ENCODE assay signal across 11 cellular contexts in the genomic region with DNA sequence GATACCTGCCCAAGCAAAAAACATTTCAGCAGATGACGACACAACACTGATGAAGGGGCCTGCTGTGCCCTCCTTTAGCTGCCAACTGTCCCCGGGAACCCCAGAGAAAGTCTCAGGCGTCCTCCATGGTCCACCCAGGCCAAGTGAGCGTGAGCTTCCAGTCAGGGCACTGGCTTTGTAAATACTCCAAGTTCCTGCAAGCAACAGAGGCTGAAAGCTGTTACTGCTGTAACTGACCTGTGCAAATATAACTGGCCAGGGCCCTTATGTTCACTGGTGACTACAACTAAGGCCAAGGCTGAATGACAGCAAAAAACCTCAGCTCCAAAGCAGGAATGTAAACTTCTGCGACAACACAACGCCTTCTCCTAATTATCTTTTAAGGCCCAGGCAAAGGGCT. TPM values are rescaled to one million over a fixed set of nuclear protein-coding genes. Genes with fewer than 3 reads are reported as not detected.
A peak's percentile ranks its signal among the peaks of the same experiment; 100 is the strongest.
DNase-seq lines count a peak whose midpoint lies in the region; ATAC-seq, FAIRE-seq and TF ChIP-seq lines count a peak whose summit lies in the region.
"Had no signal": no experiment of that assay in that cellular context is flagged by ENCODE, and none has a peak within 500 bp of the region (broad histone marks: within the 10 kb centered on the region; RNA-seq: fewer than 3 reads in every experiment).

No MANE protein-coding gene starts in this region.

- no peak overlapping the region for H3K14ac ChIP-seq in H1 (ENCODE audit: insufficient read length)

- no peak overlapping the region; a peak in 1 of 4 replicates for H3K4me2 ChIP-seq in H1 (ENCODE audit: insufficient read depth in 1 of 2, low read depth in 2 of 2, low read length in 2 of 2)

- peaks cover 51 to 99% of the 10 kb centered on the region in 2 experiments for H3K79me2 ChIP-seq in H1 (ENCODE audit: control insufficient read depth in 1 of 2, insufficient read depth in 2 of 2, low read length in 2 of 2)

- peak overlapping the region; percentile 78 to 99 (median 86) for H3K4me3 Mint-ChIP-seq in CD4-positive, CD25-positive, alpha-beta regulatory T cell
- H3K4me3 Mint-ChIP-seq in osteocyte (ENCODE audit: unreplicated experiment): peak overlapping the region; percentile 52

- no peaks in the 10 kb centered on the region for H3K27me3 ChIP-seq in CD4-positive, CD25-positive, alpha-beta regulatory T cell (ENCODE audit: control insufficient read depth, insufficient read depth, low read length)
- H3K27me3 ChIP-seq in H1 (replicated peaks in 1 of 4; ENCODE audit: control insufficient read depth in 3 of 4, extremely low read depth in 1 of 4, insufficient read depth in 3 of 4, low read length in 3 of 4): no peaks in the 10 kb centered on the region

- no peak for TF ChIP-seq CTCF in RWPE1 (conservative IDR thresholded peaks at IDR 0.05; ENCODE audit: low read depth)
- TF ChIP-seq CTCF in H1 (IDR thresholded peaks at IDR 0.05; ENCODE audit: control extremely low read depth in 1 of 3, insufficient read depth in 1 of 3, low read depth in 1 of 3, low read length in 3 of 3): no peak
- no peak for TF ChIP-seq CTCF in osteocyte (IDR thresholded peaks at IDR 0.05)

- H3K4me1 Mint-ChIP-seq in CD4-positive, CD25-positive, alpha-beta regulatory T cell: peaks cover 24 to 99% (median 84%) of the 10 kb centered on the region in 4 donors
- H3K4me1 Mint-ChIP-seq in osteocyte (ENCODE audit: unreplicated experiment): peaks cover 98% of the 10 kb centered on the region

- H2BK120ac ChIP-seq in H1 (replicated peaks; ENCODE audit: low read depth, low read length): no peak overlapping the region

- no peaks in the 10 kb centered on the region for H3K9me3 Mint-ChIP-seq in CD4-positive, CD25-positive, alpha-beta regulatory T cell
- H3K9me3 Mint-ChIP-seq in osteocyte (ENCODE audit: unreplicated experiment): no peaks in the 10 kb centered on the region

- H4K91ac ChIP-seq in H1 (replicated peaks; ENCODE audit: insufficient read length, low read length): no peak overlapping the region

- no peak overlapping the region for H3K23ac ChIP-seq in H1 (ENCODE audit: insufficient read length)

- H3K4me1 ChIP-seq in CD4-positive, CD25-positive, alpha-beta regulatory T cell (ENCODE audit: control insufficient read depth, insufficient read depth, low read length, poor library complexity, severe bottlenecking): peaks cover 96% of the 10 kb centered on the region
- H3K4me1 ChIP-seq in H1 (replicated peaks in 1 of 4; ENCODE audit: control insufficient read depth in 3 of 4, insufficient read depth in 4 of 4, low read length in 3 of 4): peaks cover 7 to 53% (median 21%) of the 10 kb centered on the region in 4 experiments

- no peak overlapping the region for H4K5ac ChIP-seq in H1 (ENCODE audit: insufficient read length, low read depth, low read length)

- H3K4me3 ChIP-seq in CD4-positive, CD25-positive, alpha-beta regulatory T cell (ENCODE audit: low read depth, low read length): peak overlapping the region; percentile 48
- H3K4me3 ChIP-seq in H1 (ENCODE audit: extremely low read depth in 1 of 4, insufficient read depth in 2 of 4, low read depth in 3 of 4, low read length in 4 of 4): no peak overlapping the region

- H3K18ac ChIP-seq in H1 (ENCODE audit: extremely low read depth, low read length): no peak overlapping the region

- no peaks in the 10 kb centered on the region for H3K27me3 Mint-ChIP-seq in CD4-positive, CD25-positive, alpha-beta regulatory T cell
- H3K27me3 Mint-ChIP-seq in osteocyte (ENCODE audit: unreplicated experiment): no peaks in the 10 kb centered on the region

- DNase-seq in CD4-positive, CD25-positive, alpha-beta regulatory T cell: no peak
- DNase-seq in RWPE1 (ENCODE audit: low spot score) (no peak), H1 (ENCODE audit: low read depth in 1 of 2, low spot score in 2 of 2) (no peak), osteocyte (ENCODE audit: extremely low spot score, unreplicated experiment) (no peak), GOT3 (lab: John Stamatoyannopoulos, UW) (no peak), germinal center (ENCODE audit: low spot score) (no peak)
- DNase-seq in stimulated activated CD4-positive, alpha-beta T cell treated with anti-CD3 and anti-CD28 coated beads, Interleukin-2, amount 100 ng/mL, for 48 hours: no peak
- DNase-seq: NCI-H446 treated with DMSO at 0.1 percent for 48 hours; stimulated activated CD4-positive, alpha-beta T cell treated with anti-CD3 and anti-CD28 coated beads, Interleukin-12 subunit alpha, Interleukin-12 subunit beta, amount 100 ng/mL, for 4 hours had no signal

- no peak overlapping the region for H2AFZ ChIP-seq in H1 (ENCODE audit: low read length)

- ATAC-seq in CD4-positive, CD25-positive, alpha-beta regulatory T cell (ENCODE audit: low read depth in 2 of 2): no peak
- no peak for ATAC-seq in activated CD4-positive, CD25-positive, alpha-beta regulatory T cell treated with anti-CD3 and anti-CD28 coated beads, Interleukin-2, amount 50 U/mL, for 24 hours

- POLR2A ChIA-PET in RWPE1 (lab: Yijun Ruan, JAX; ENCODE audit: low non-redundant PET): no interaction called here
- POLR2A ChIA-PET in H1 (lab: Charles Lee; ENCODE audit: partially characterized antibody): interaction anchor here (0.6 to 13.7 kb wide), 6 partner anchors 11 to 340 kb away, joined by 3 to 197 read pairs (median 4); a partner anchor contains a TSS

- peaks cover 58% of the 10 kb centered on the region for H3K36me3 Mint-ChIP-seq in CD4-positive, CD25-positive, alpha-beta regulatory T cell
- peaks cover 43% of the 10 kb centered on the region for H3K36me3 Mint-ChIP-seq in osteocyte (ENCODE audit: unreplicated experiment)

- no peaks in the 10 kb centered on the region for H3K23me2 ChIP-seq in H1 (ENCODE audit: low read depth, low read length)

- no peak overlapping the region for H3K4ac ChIP-seq in H1 (replicated peaks; ENCODE audit: insufficient read length, low read depth, low read length)

- no peak for TF ChIP-seq POLR2A in H1 (IDR thresholded peaks at IDR 0.05; ENCODE audit: control extremely low read depth in 1 of 2, low read depth in 2 of 2, low read length in 2 of 2)

- H3K36me3 ChIP-seq in CD4-positive, CD25-positive, alpha-beta regulatory T cell (ENCODE audit: control insufficient read depth, insufficient read depth, low read length): peaks cover 72% of the 10 kb centered on the region
- H3K36me3 ChIP-seq in H1 (ENCODE audit: control insufficient read depth in 2 of 4, insufficient read depth in 4 of 4, low read length in 3 of 4): peaks cover 14 to 55% (median 30%) of the 10 kb centered on the region in 4 experiments

- TF ChIP-seq EP300 in H1 (IDR thresholded peaks at IDR 0.05; ENCODE audit: borderline replicate concordance in 1 of 2, low read depth in 2 of 2, low read length in 2 of 2): no peak

- H3K9ac ChIP-seq in H1 (replicated peaks in 1 of 4; ENCODE audit: extremely low read depth in 1 of 4, low read depth in 3 of 4, low read length in 3 of 4): no peak overlapping the region

- no peaks in the 10 kb centered on the region for H3K9me3 ChIP-seq in CD4-positive, CD25-positive, alpha-beta regulatory T cell (ENCODE audit: control insufficient read depth in 2 of 2, low read length in 2 of 2)
- H3K9me3 ChIP-seq in H1 (ENCODE audit: insufficient read depth in 2 of 2, low read depth in 1 of 2, low read length in 1 of 2): no peaks in the 10 kb centered on the region

- peaks cover 45% of the 10 kb centered on the region for H3K79me1 ChIP-seq in H1 (ENCODE audit: low read depth, low read length)

- H2AK5ac ChIP-seq in H1 (ENCODE audit: low read depth, low read length): no peak overlapping the region

- H3K27ac ChIP-seq in CD4-positive, CD25-positive, alpha-beta regulatory T cell (ENCODE audit: insufficient read depth, low read length, poor library complexity, severe bottlenecking): peak overlapping the region; percentile 75
- H3K27ac ChIP-seq in RWPE1: peak overlapping the region; percentile 95
- H3K27ac ChIP-seq in H1 (ENCODE audit: low read depth, low read length): no peak overlapping the region

- no peak overlapping the region for H2BK20ac ChIP-seq in H1 (ENCODE audit: low read length)

- peak overlapping the region; percentile 92 to 96 (median 95) for H3K27ac Mint-ChIP-seq in CD4-positive, CD25-positive, alpha-beta regulatory T cell
- H3K27ac Mint-ChIP-seq in osteocyte (ENCODE audit: unreplicated experiment): peak overlapping the region; percentile 93

- peak overlapping the region; percentile 19; the same call in 1 of the 2 replicates for H4K8ac ChIP-seq in H1 (ENCODE audit: extremely low read depth, insufficient read depth, low read length)

- FAIRE-seq in H1 (lab: Jason Lieb, UNC): no peak
- FAIRE-seq: endothelial cell of umbilical vein had no signal

- CTCF ChIA-PET in RWPE1 (lab: Yijun Ruan, JAX) (no interaction called here), H1 (lab: Charles Lee; ENCODE audit: partially characterized antibody) (interaction anchor here (0.9 kb wide), 1 partner anchor 193 kb away, joined by 3 read pairs; no protein-coding TSS in a partner anchor)

- peaks cover 49 to 64% of the 10 kb centered on the region in 2 experiments for H4K20me1 ChIP-seq in H1 (replicated peaks in 1 of 2; ENCODE audit: control insufficient read depth in 1 of 2, insufficient read depth in 2 of 2, low read length in 2 of 2)

- WGBS in H1 (ENCODE audit: extremely low coverage in 1 of 2, insufficient coverage in 1 of 2, insufficient read length in 1 of 2, insufficient replicate concordance in 2 of 2, low coverage in 1 of 2, low lambda C conversion rate in 2 of 2, missing lambda C conversion rate in 1 of 2), 2 experiments: 96% methylated on average over 6 of the region's 6 CpGs; no CpG with 5 or more reads in 1 of the 2 experiments

- no peak for TF ChIP-seq RAD21 in H1 (IDR thresholded peaks at IDR 0.05 in 1 of 2, conservative IDR thresholded peaks at IDR 0.05 in 1 of 2; ENCODE audit: low read depth in 2 of 2, low read length in 2 of 2)

- H2BK15ac ChIP-seq in H1 (ENCODE audit: low read length): no peak overlapping the region

- no peak overlapping the region for H3K56ac ChIP-seq in H1 (replicated peaks; ENCODE audit: insufficient read length, low read depth, low read length)

- no peak overlapping the region for H2BK12ac ChIP-seq in H1 (ENCODE audit: low read depth, low read length)

- H2BK5ac ChIP-seq in H1 (ENCODE audit: low read depth, low read length): no peak overlapping the region

TF ChIP-seq in H1, 55 proteins besides CTCF, POLR2A, EP300 and RAD21 (continues in another document):
- TF ChIP-seq GTF2F1 (IDR thresholded peaks at IDR 0.05; ENCODE audit: borderline replicate concordance, low read depth, low read length): no peak

RNA-seq across cellular contexts. Expression of a gene that starts 8.2 kb away (rescaled TPM):
- total RNA-seq in CD4-positive, CD25-positive, alpha-beta regulatory T cell: 326 TPM
- polyA plus RNA-seq in CD4-positive, CD25-positive, alpha-beta regulatory T cell: 100 to 1,000 TPM; 312 to 422 (median 370) TPM
- 315 and 339 TPM in 2 replicates for total RNA-seq in H1 (2021; fragmentation: NEBNext Ultra II Directional; extraction: Animal tissue kit (Norgen Biotek cat#: 25700))
- polyA plus RNA-seq in H1 (2011; rRNA removed): 377 and 432 TPM in 2 replicates
- 375 TPM for polyA plus RNA-seq in H1 (2011; cell fraction: cytosol; rRNA removed)
- 381 TPM for polyA plus RNA-seq in H1 (2011; cell fraction: nucleus; rRNA removed)
- polyA plus RNA-seq in H1 (2012, experiment 1 of 2): 213 to 348 TPM (median 304 TPM) in 4 replicates
- polyA plus RNA-seq in H1 (2012, experiment 2 of 2): 195 TPM
- 135 TPM for polyA plus RNA-seq in H1 (2013, experiment 1 of 2)
- 138 TPM for polyA plus RNA-seq in H1 (2013, experiment 2 of 2)
- polyA minus RNA-seq in H1 (2011; rRNA and poly(A)+ RNA removed): 264 and 269 TPM in 2 replicates
- 174 TPM for polyA minus RNA-seq in H1 (2011; cell fraction: cytosol; rRNA and poly(A)+ RNA removed)
- 135 TPM for polyA minus RNA-seq in H1 (2011; cell fraction: nucleus; rRNA and poly(A)+ RNA removed)
- total RNA-seq in osteocyte: 533 and 537 TPM in 2 replicates
